ENCODE assay signal across 12 cellular contexts in the genomic region with DNA sequence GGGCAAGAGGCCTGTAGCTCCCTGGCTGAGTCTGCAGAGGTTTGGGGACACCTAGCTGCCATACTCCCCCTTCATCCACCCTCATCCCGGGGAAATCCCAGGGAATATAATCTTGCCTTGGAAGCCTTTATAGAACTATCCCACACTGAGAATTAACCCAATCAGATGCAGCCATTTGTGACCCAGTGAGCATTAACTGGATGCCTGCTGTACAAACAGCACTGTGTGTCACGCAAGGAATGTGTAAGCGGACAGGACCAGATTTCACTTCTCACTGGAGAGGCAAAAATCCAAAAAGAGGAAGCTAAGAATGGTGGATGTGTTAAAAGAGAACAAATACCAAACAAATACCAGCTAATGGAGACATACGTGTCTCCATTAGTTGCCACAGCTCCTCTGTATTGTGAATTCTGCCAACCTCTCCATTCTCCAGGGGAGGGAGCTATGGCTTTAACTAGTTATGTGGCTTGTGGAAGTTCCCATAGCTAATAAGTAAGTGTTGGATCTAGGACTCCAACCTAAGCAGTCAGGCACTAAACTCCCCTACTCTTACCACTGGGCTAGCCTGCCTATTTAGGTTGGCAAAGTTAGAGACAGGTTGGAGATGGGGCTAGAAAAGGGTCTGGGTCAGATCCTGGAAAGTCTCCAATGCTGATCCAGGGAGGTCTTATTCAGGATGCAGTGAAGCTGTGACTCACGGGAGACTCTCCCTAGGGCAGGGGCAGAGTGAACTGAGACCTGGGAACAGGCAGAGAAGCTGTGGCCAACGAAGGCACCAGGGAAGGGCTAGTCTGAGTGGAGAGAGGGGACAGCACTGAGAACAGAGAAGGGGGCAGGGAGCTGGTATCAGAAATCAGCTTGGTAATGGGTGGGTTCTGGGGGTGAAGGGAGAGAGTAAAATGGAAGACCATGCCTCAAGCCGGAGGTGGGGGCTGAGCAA. TPM values are rescaled to one million over a fixed set of nuclear protein-coding genes. Genes with fewer than 3 reads are reported as not detected.
DNase-seq lines count a peak whose midpoint lies in the region; ATAC-seq, FAIRE-seq and TF ChIP-seq lines count a peak whose summit lies in the region.
"Had no signal": no experiment of that assay in that cellular context is flagged by ENCODE, and none has a peak within 500 bp of the region (broad histone marks: within the 10 kb centered on the region; RNA-seq: fewer than 3 reads in every experiment).

No MANE protein-coding gene starts in this region.

- intact Hi-C loops in heart left ventricle (cut with DNase I), result no loop called here

- H3K27me3 Mint-ChIP-seq in endothelial cell (ENCODE audit: unreplicated experiment), result peaks cover 15% of the 10 kb centered on the region
- H3K27me3 Mint-ChIP-seq in activated T-cell treated with anti-CD3 and anti-CD28 coated beads, Interleukin-2, amount 50 U/mL, for 72 hours (ENCODE audit: low read depth), result peaks cover 79% of the 10 kb centered on the region

- peaks cover 0 to 28% (median 0%) of the 10 kb centered on the region in 9 donors for H3K27me3 ChIP-seq in heart left ventricle

- peaks cover 0 to 6% (median 0%) of the 10 kb centered on the region in 12 donors for H3K9me3 ChIP-seq in heart left ventricle

- WGBS in heart left ventricle, 4 donors, result 49 to 57% (median 55%) methylated on average over 7 of the region's 7 CpGs

- in situ Hi-C loops in SK-MEL-5 (cut with HindIII; ENCODE audit: low pct_unique_long_range_greater_than_20kb, low sequenced_read_pairs), result no loop called here

- ATAC-seq in heart left ventricle (peak in 3 of 4 donors; percentile 31 to 67 (median 39)), HG03159 (IDR thresholded peaks at IDR 0.05; ENCODE audit: unreplicated experiment) (no peak), GM21717 (IDR thresholded peaks at IDR 0.05; ENCODE audit: unreplicated experiment) (no peak)
- no peak for ATAC-seq in activated T-cell treated with anti-CD3 and anti-CD28 coated beads, Interleukin-2, amount 50 U/mL, for 72 hours (replicated peaks in 1 of 2)
- ATAC-seq: naive thymus-derived CD8-positive, alpha-beta T cell had no signal

- peak in 9 of 12 donors; percentile 22 to 41 (median 31) for TF ChIP-seq CTCF in heart left ventricle (IDR thresholded peaks at IDR 0.05)
- peak; percentile 29 for TF ChIP-seq CTCF in retinal pigment epithelial cell (conservative IDR thresholded peaks at IDR 0.05; ENCODE audit: low read depth, low read length)
- TF ChIP-seq CTCF in endothelial cell (IDR thresholded peaks at IDR 0.05; ENCODE audit: unreplicated experiment), result no peak

- H3K4me3 ChIP-seq in heart left ventricle, result peak overlapping the region in 11 of 12 donors; percentile 2 to 50 (median 44)
- no peak overlapping the region for H3K4me3 ChIP-seq in retinal pigment epithelial cell (ENCODE audit: low read length)

- H3K4me1 Mint-ChIP-seq in endothelial cell (ENCODE audit: unreplicated experiment), result no peaks in the 10 kb centered on the region
- H3K4me1 Mint-ChIP-seq in activated T-cell treated with anti-CD3 and anti-CD28 coated beads, Interleukin-2, amount 50 U/mL, for 72 hours (ENCODE audit: low read depth), result no peaks in the 10 kb centered on the region

- no peak for TF ChIP-seq POLR2A in heart left ventricle (IDR thresholded peaks at IDR 0.05)

- peaks cover 0 to 34% (median 16%) of the 10 kb centered on the region in 12 donors for H3K4me1 ChIP-seq in heart left ventricle

- H3K4me3 Mint-ChIP-seq in endothelial cell (ENCODE audit: unreplicated experiment), result no peak overlapping the region
- H3K4me3 Mint-ChIP-seq in activated T-cell treated with anti-CD3 and anti-CD28 coated beads, Interleukin-2, amount 50 U/mL, for 72 hours, result no peak overlapping the region
- H3K4me3 Mint-ChIP-seq: naive thymus-derived CD8-positive, alpha-beta T cell had no signal

- no peaks in the 10 kb centered on the region for H3K36me3 ChIP-seq in heart left ventricle

- FAIRE-seq in HTR-8/SVneo (lab: Jason Lieb, UNC), result no peak

- H3K27ac Mint-ChIP-seq in endothelial cell (ENCODE audit: unreplicated experiment), result no peak overlapping the region
- H3K27ac Mint-ChIP-seq in activated T-cell treated with anti-CD3 and anti-CD28 coated beads, Interleukin-2, amount 50 U/mL, for 72 hours, result no peak overlapping the region

- DNase-seq in HTR-8/SVneo (ENCODE audit: insufficient read length, low spot score) (peak; percentile 31), SK-MEL-5 (ENCODE audit: low read depth, low spot score) (peak; percentile 38), heart left ventricle (peak in 1 of 5 donors; percentile 16), retinal pigment epithelial cell (ENCODE audit: low read depth) (no peak), endothelial cell (ENCODE audit: low spot score) (no peak)
- no peak for DNase-seq in activated T-cell treated with anti-CD3 and anti-CD28 coated beads, Interleukin-2, amount 50 U/mL, for 72 hours
- DNase-seq: naive thymus-derived CD8-positive, alpha-beta T cell; NCI-H2081; SW 1271 had no signal

- peak overlapping the region; percentile 39 to 82 (median 72) for H3K27ac ChIP-seq in heart left ventricle

- H3K9me3 Mint-ChIP-seq in endothelial cell (ENCODE audit: unreplicated experiment), result no peaks in the 10 kb centered on the region
- H3K9me3 Mint-ChIP-seq in activated T-cell treated with anti-CD3 and anti-CD28 coated beads, Interleukin-2, amount 50 U/mL, for 72 hours, result peaks cover 0 to 5% of the 10 kb centered on the region in 2 donors

- no peaks in the 10 kb centered on the region for H3K36me3 Mint-ChIP-seq in endothelial cell (ENCODE audit: low read depth, unreplicated experiment)
- H3K36me3 Mint-ChIP-seq in activated T-cell treated with anti-CD3 and anti-CD28 coated beads, Interleukin-2, amount 50 U/mL, for 72 hours (ENCODE audit: insufficient read depth in 2 of 2), result peaks cover 0 to 3% of the 10 kb centered on the region in 2 donors

RNA-seq across cellular contexts. Expression of a gene that starts 2.5 kb away (rescaled TPM):
- total RNA-seq in SK-MEL-5 (2014; rRNA removed; shearing (Covaris generic)), result 0.11 TPM in 1 of 2 replicates, not detected in the other
- not detected in 2 replicates for polyA plus RNA-seq in SK-MEL-5 (2015; cell fraction: cytosol; rRNA removed)
- not detected in 2 replicates for polyA plus RNA-seq in SK-MEL-5 (2015; cell fraction: nucleus; rRNA removed)
- 10 to 100 TPM in 1 of 9 donors, 1 to 10 TPM in 8; 2.5 to 10.6 (median 3.1) TPM for total RNA-seq in heart left ventricle
- 1 to 10 TPM; 1.6 to 3.0 TPM for polyA plus RNA-seq in heart left ventricle
- total RNA-seq in endothelial cell (ENCODE audit: unreplicated experiment), result not detected
- not detected for total RNA-seq in activated T-cell treated with anti-CD3 and anti-CD28 coated beads, Interleukin-2, amount 50 U/mL, for 72 hours
- total RNA-seq: naive thymus-derived CD8-positive, alpha-beta T cell had no signal
- polyA plus RNA-seq: naive thymus-derived CD8-positive, alpha-beta T cell had no signal

RNA-seq across cellular contexts. Expression of a gene that starts 35.5 kb away (rescaled TPM):
- not detected in 2 replicates for total RNA-seq in SK-MEL-5 (2014; rRNA removed; shearing (Covaris generic))
- polyA plus RNA-seq in SK-MEL-5 (2015; cell fraction: cytosol; rRNA removed), result not detected in 2 replicates
- polyA plus RNA-seq in SK-MEL-5 (2015; cell fraction: nucleus; rRNA removed), result not detected in 2 replicates
- total RNA-seq in heart left ventricle (not detected), endothelial cell (ENCODE audit: unreplicated experiment) (not detected)
- polyA plus RNA-seq in heart left ventricle, result not detected
- not detected for total RNA-seq in activated T-cell treated with anti-CD3 and anti-CD28 coated beads, Interleukin-2, amount 50 U/mL, for 72 hours
- total RNA-seq: naive thymus-derived CD8-positive, alpha-beta T cell; subcutaneous adipose tissue had no signal
- polyA plus RNA-seq: naive thymus-derived CD8-positive, alpha-beta T cell had no signal

RNA-seq across cellular contexts. Expression of a gene that starts 55.2 kb away (rescaled TPM):
- total RNA-seq in SK-MEL-5 (2014; rRNA removed; shearing (Covaris generic)), result not detected in 2 replicates
- polyA plus RNA-seq in SK-MEL-5 (2015; cell fraction: cytosol; rRNA removed), result not detected in 2 replicates
- not detected in 2 replicates for polyA plus RNA-seq in SK-MEL-5 (2015; cell fraction: nucleus; rRNA removed)
- total RNA-seq in heart left ventricle (1 to 10 TPM in 8 of 9 donors, under 1 TPM in 1; 0.70 to 8.1 (median 1.7) TPM), endothelial cell (ENCODE audit: unreplicated experiment) (1.4 TPM)
- 1 to 10 TPM; 1.1 to 1.9 TPM for polyA plus RNA-seq in heart left ventricle
- total RNA-seq in activated T-cell treated with anti-CD3 and anti-CD28 coated beads, Interleukin-2, amount 50 U/mL, for 72 hours, result 1 to 10 TPM; 2.5 to 3.2 TPM

Comparison
In these comparisons a context has a peak if more than half of its experiments do, and no peak if none do; other contexts are left out.
1. DNase-seq: peak in HTR-8/SVneo (single experiment) and SK-MEL-5 (single experiment); none in retinal pigment epithelial cell (single experiment), endothelial cell (single experiment) and activated T-cell treated with anti-CD3 and anti-CD28 coated beads, Interleukin-2, amount 50 U/mL, for 72 hours (0 of 2).
2. ATAC-seq: peak in heart left ventricle (3 of 4); none in activated T-cell treated with anti-CD3 and anti-CD28 coated beads, Interleukin-2, amount 50 U/mL, for 72 hours (0 of 2), HG03159 (single experiment) and GM21717 (single experiment).